1 cellular context compared by ENCODE assay signal in genomic region chr11:108713076-108713790, GRCh38.
TF ChIP-seq lines count a peak whose summit lies in the region.

No MANE protein-coding gene starts in this region.

TF ChIP-seq in K562, 482 proteins besides CTCF, POLR2A, EP300 and RAD21 (continued from another document):
- TF ChIP-seq ZNF518B (CRISPR knock-in tag; IDR thresholded peaks at IDR 0.05) (no peak), BRD4 (IDR thresholded peaks at IDR 0.05) (no peak)
